In genomic region chr11:60625262-60625661, GRCh38 we compare ENCODE assay signal across 9 cellular contexts.
DNase-seq lines count a peak whose midpoint lies in the region; ATAC-seq, FAIRE-seq and TF ChIP-seq lines count a peak whose summit lies in the region.
"Had no signal": no experiment of that assay in that cellular context is flagged by ENCODE, and none has a peak within 500 bp of the region (broad histone marks: within the 10 kb centered on the region; RNA-seq: fewer than 3 reads in every experiment).

No MANE protein-coding gene starts in this region.

- DNase-seq in A172 (ENCODE audit: low spot score) = peak; percentile 64
- DNase-seq in GM13977 (ENCODE audit: low spot score) = no peak
- DNase-seq in RWPE2 (ENCODE audit: low spot score) = no peak
- peak; percentile 47 for DNase-seq in fibroblast of the conjunctiva (ENCODE audit: low read depth)
- DNase-seq in GM12891 (ENCODE audit: insufficient read length, low spot score) = no peak

- H3K4me1 ChIP-seq in RWPE2 (ENCODE audit: insufficient read depth, poor library complexity, severe bottlenecking) = no peaks in the 10 kb centered on the region

- H3K27ac ChIP-seq in RWPE2 (ENCODE audit: poor library complexity, severe bottlenecking) = no peak overlapping the region

- H3K4me3 ChIP-seq in RWPE2 (ENCODE audit: severe bottlenecking) = no peak overlapping the region

- in situ Hi-C loops in GM13977 (cut with MboI; ENCODE audit: low pct_unique_long_range_greater_than_20kb, low sequenced_read_pairs, unreplicated experiment) = no loop called here

- peak; percentile 9 for TF ChIP-seq CTCF in GM13977 (IDR thresholded peaks at IDR 0.05; ENCODE audit: extremely low read depth, insufficient read depth, missing control alignments)
- peak; percentile 44 for TF ChIP-seq CTCF in RWPE2 (IDR thresholded peaks at IDR 0.05; ENCODE audit: poor library complexity, severe bottlenecking)

- H3K36me3 ChIP-seq in RWPE2 (ENCODE audit: low read depth) = no peaks in the 10 kb centered on the region

- ATAC-seq in RWPE2 (ENCODE audit: low read depth) = peak; percentile 60; the same call in 2 of the 3 replicates
- ATAC-seq in GM19463 (IDR thresholded peaks at IDR 0.05; ENCODE audit: unreplicated experiment) = no peak
- ATAC-seq in HG02885 (IDR thresholded peaks at IDR 0.05; ENCODE audit: poor library complexity, unreplicated experiment) = no peak
- no peak for ATAC-seq in GM19023 (IDR thresholded peaks at IDR 0.05; ENCODE audit: unreplicated experiment)

- no peaks in the 10 kb centered on the region for H3K27me3 ChIP-seq in RWPE2 (ENCODE audit: insufficient read depth, poor library complexity, severe bottlenecking)

- FAIRE-seq in GM12891 (lab: Jason Lieb, UNC) = no peak
- FAIRE-seq: endometrium had no signal

- TF ChIP-seq POLR2A in GM12891 (IDR thresholded peaks at IDR 0.05; ENCODE audit: low read depth, low read length) = no peak

- peaks cover 5% of the 10 kb centered on the region for H3K9me3 ChIP-seq in RWPE2 (ENCODE audit: severe bottlenecking)

TF ChIP-seq in GM12891, 5 proteins besides CTCF, POLR2A, EP300 and RAD21:
- TF ChIP-seq POLR2AphosphoS5 (IDR thresholded peaks at IDR 0.05; ENCODE audit: low read depth, low read length) = no peak
- TF ChIP-seq PAX5 (IDR thresholded peaks at IDR 0.05; ENCODE audit: insufficient read depth, low read length, severe bottlenecking) = no peak
- TF ChIP-seq SPI1 (IDR thresholded peaks at IDR 0.05; ENCODE audit: low read depth, low read length) = no peak
- no peak for TF ChIP-seq POU2F2 (IDR thresholded peaks at IDR 0.05; ENCODE audit: low read depth, low read length)
- TF ChIP-seq TAF1 (IDR thresholded peaks at IDR 0.05; ENCODE audit: low read depth, low read length) = no peak

Comparison
In these comparisons a context has a peak if more than half of its experiments do, and no peak if none do; other contexts are left out.
1. DNase-seq: peak in A172 (single experiment) and fibroblast of the conjunctiva (single experiment); none in GM13977 (single experiment), RWPE2 (single experiment) and GM12891 (single experiment).